In genomic region chr2:33442528-33443069, GRCh38 we compare ENCODE assay signal across 20 cellular contexts. TPM values are rescaled to one million over a fixed set of nuclear protein-coding genes. Genes with fewer than 3 reads are reported as not detected.
A peak's percentile ranks its signal among the peaks of the same experiment; 100 is the strongest.
DNase-seq lines count a peak whose midpoint lies in the region; ATAC-seq, FAIRE-seq and TF ChIP-seq lines count a peak whose summit lies in the region.
"Had no signal": no experiment of that assay in that cellular context is flagged by ENCODE, and none has a peak within 500 bp of the region (broad histone marks: within the 10 kb centered on the region; RNA-seq: fewer than 3 reads in every experiment).

No MANE protein-coding gene starts in this region.

- intact Hi-C loops in body of pancreas (cut with DNase I) (no loop called here), aorta (cut with DNase I) (loop anchor here (5.0 to 10.0 kb wide), 2 partner anchors 410 to 668 kb away; no protein-coding TSS in a partner anchor)

- H3K36me3 ChIP-seq in body of pancreas (replicated peaks in 1 of 2; ENCODE audit: insufficient read depth in 1 of 2, low read depth in 2 of 2) (no peaks in the 10 kb centered on the region), aorta (ENCODE audit: control insufficient read depth in 1 of 2, insufficient read depth in 2 of 2, low read length in 1 of 2) (no peaks in the 10 kb centered on the region), trophoblast cell (ENCODE audit: control insufficient read depth in 1 of 2, insufficient read depth in 2 of 2, low read length in 2 of 2) (no peaks in the 10 kb centered on the region)
- H3K36me3 ChIP-seq: cardiac muscle cell, sigmoid colon, thyroid gland had no signal

- DNase-seq in body of pancreas (no peak), frontal cortex (ENCODE audit: low spot score in 2 of 2) (peak in 1 of 2 donors; percentile 22), midbrain (lab: John Stamatoyannopoulos, UW) (peak; percentile 64), aorta (no peak), trophoblast cell (no peak)
- no peak for DNase-seq in activated CD4-positive, CD25-positive, alpha-beta regulatory T cell treated with anti-CD3 and anti-CD28 coated beads, Interleukin-2, amount 50 U/mL, for 72 hours
- DNase-seq: activated CD4-positive, alpha-beta T cell treated with anti-CD3 and anti-CD28 coated beads, Interleukin-2, amount 50 U/mL, for 4 hours; activated naive CD8-positive, alpha-beta T cell treated with anti-CD3 and anti-CD28 coated beads for 36 hours; activated T-cell treated with anti-CD3 and anti-CD28 coated beads, Interleukin-2, amount 50 U/mL, for 4 hours; DND-41; endodermal cell; mesendoderm; NCI-H2107; NCI-H69; PC-3; sigmoid colon had no signal

- TF ChIP-seq POLR2A in body of pancreas (IDR thresholded peaks at IDR 0.05), result no peak

- no peak overlapping the region for H3K4me2 ChIP-seq in trophoblast cell (ENCODE audit: low read length)

- H4K8ac ChIP-seq in trophoblast cell (ENCODE audit: low read depth, low read length), result no peak overlapping the region

- H2BK120ac ChIP-seq in trophoblast cell (ENCODE audit: insufficient read depth, low read length, poor library complexity), result no peak overlapping the region

- no peak overlapping the region for H3K9ac ChIP-seq in trophoblast cell (ENCODE audit: low read length)

- H3K4me3 ChIP-seq in body of pancreas (no peak overlapping the region), aorta (ENCODE audit: low read length in 2 of 2) (no peak overlapping the region), trophoblast cell (ENCODE audit: low read depth, low read length) (no peak overlapping the region)
- H3K4me3 ChIP-seq: cardiac muscle cell, sigmoid colon, thyroid gland had no signal

- H3K79me2 ChIP-seq in trophoblast cell (ENCODE audit: control insufficient read depth, insufficient read depth, low read length, poor library complexity), result no peaks in the 10 kb centered on the region

- no peaks in the 10 kb centered on the region for H3K4me1 ChIP-seq in body of pancreas
- H3K4me1 ChIP-seq in aorta (ENCODE audit: control insufficient read depth in 1 of 2, insufficient read depth in 2 of 2, low read length in 2 of 2), result no peaks in the 10 kb centered on the region
- no peaks in the 10 kb centered on the region for H3K4me1 ChIP-seq in trophoblast cell (ENCODE audit: control insufficient read depth in 1 of 2, insufficient read depth in 2 of 2, low read length in 2 of 2)

- H3K9me3 ChIP-seq in body of pancreas, result no peaks in the 10 kb centered on the region
- H3K9me3 ChIP-seq in aorta (ENCODE audit: control insufficient read depth, low read length), result no peaks in the 10 kb centered on the region
- no peaks in the 10 kb centered on the region for H3K9me3 ChIP-seq in trophoblast cell (ENCODE audit: insufficient read depth, low read depth, low read length)
- H3K9me3 ChIP-seq: sigmoid colon, thyroid gland had no signal

- H3K18ac ChIP-seq in trophoblast cell (ENCODE audit: low read length), result no peak overlapping the region

- peak; percentile 27 for ATAC-seq in body of pancreas
- peak; percentile 39 for ATAC-seq in aorta (ENCODE audit: low FRiP score)
- no peak for ATAC-seq in HG03039 (IDR thresholded peaks at IDR 0.05; ENCODE audit: unreplicated experiment)
- ATAC-seq: activated T-cell treated with anti-CD3 and anti-CD28 coated beads, Interleukin-2, amount 50 U/mL, for 4 hours; PC-3 had no signal

- H3K27ac ChIP-seq in body of pancreas (no peak overlapping the region), aorta (ENCODE audit: low read depth in 1 of 2, low read length in 2 of 2) (no peak overlapping the region), trophoblast cell (ENCODE audit: low read depth, low read length) (no peak overlapping the region)
- H3K27ac ChIP-seq: C4-2B, cardiac muscle cell had no signal

- no peak overlapping the region for H3K14ac ChIP-seq in trophoblast cell (ENCODE audit: low read length)

- no peak overlapping the region for H2BK5ac ChIP-seq in trophoblast cell (ENCODE audit: low read depth, low read length, poor library complexity)

- no peak overlapping the region for H2AFZ ChIP-seq in trophoblast cell (ENCODE audit: insufficient read depth, low read length, poor library complexity)

- H3K27me3 ChIP-seq in body of pancreas, result no peaks in the 10 kb centered on the region
- H3K27me3 ChIP-seq in aorta (ENCODE audit: control insufficient read depth in 1 of 2, insufficient read depth in 2 of 2, low read length in 1 of 2), result no peaks in the 10 kb centered on the region
- no peaks in the 10 kb centered on the region for H3K27me3 ChIP-seq in trophoblast cell (ENCODE audit: insufficient read depth, low read length)
- H3K27me3 ChIP-seq: cardiac muscle cell, sigmoid colon, thyroid gland had no signal

- no peak overlapping the region for H2BK12ac ChIP-seq in trophoblast cell (ENCODE audit: low read length)

- no peak overlapping the region for H3K23ac ChIP-seq in trophoblast cell (ENCODE audit: low read length)

- WGBS in body of pancreas, 2 donors, result 62 to 65% methylated on average over 5 of the region's 5 CpGs
- WGBS in aorta, 2 donors, result 77 to 83% methylated on average over 5 of the region's 5 CpGs
- WGBS in trophoblast cell (ENCODE audit: extremely low coverage, insufficient coverage, insufficient read length), result no CpG with 5 or more reads among the region's 5 CpGs

- FAIRE-seq in frontal cortex (lab: Jason Lieb, UNC), result peak; percentile 85

- H4K12ac ChIP-seq in trophoblast cell (ENCODE audit: low read depth, low read length), result no peak overlapping the region

- H3K79me1 ChIP-seq in trophoblast cell (ENCODE audit: low read length), result no peaks in the 10 kb centered on the region

- no peak for TF ChIP-seq CTCF in body of pancreas (IDR thresholded peaks at IDR 0.05)

- no peak overlapping the region for H2AK5ac ChIP-seq in trophoblast cell (ENCODE audit: low read length)

- H4K91ac ChIP-seq in trophoblast cell (ENCODE audit: low read depth, low read length), result no peak overlapping the region

- H3K4ac ChIP-seq in trophoblast cell (ENCODE audit: low read depth, low read length), result no peak overlapping the region

RNA-seq across cellular contexts. Expression of gene RASGRP3, which starts 33.9 kb away (rescaled TPM):
- total RNA-seq in body of pancreas (10 to 100 TPM in 1 of 2 donors, 1 to 10 TPM in 1; 3.9 to 22.1 TPM), frontal cortex (7.7 TPM), aorta (10 to 100 TPM; 12.8 to 22.3 TPM)
- 1 to 10 TPM in 1 of 2 donors, under 1 TPM in 1; 0.46 to 3.0 TPM for polyA plus RNA-seq in aorta
- 0.03 and 0.04 TPM in 2 replicates for polyA plus RNA-seq in trophoblast cell (2013)
